In the genomic region with DNA sequence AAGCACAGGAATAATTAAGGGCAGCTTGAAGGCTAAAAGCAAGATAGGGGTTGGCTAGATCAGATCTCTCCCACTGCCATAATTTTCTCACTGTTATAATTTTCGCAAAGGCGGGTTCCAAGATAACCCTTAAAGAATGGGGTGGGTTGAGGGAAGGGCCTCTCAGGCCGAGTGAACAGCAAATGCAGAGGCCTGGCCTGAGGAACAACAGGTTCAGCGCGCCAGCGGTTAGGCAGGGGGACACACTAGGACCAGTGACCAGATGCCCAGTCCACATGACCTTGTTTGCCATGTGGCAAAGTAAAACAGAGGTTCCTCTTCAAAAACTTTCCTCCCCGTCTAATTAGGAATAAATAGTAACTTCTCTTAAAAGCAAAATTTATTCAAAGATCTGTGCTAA, we compare ENCODE assay signal across 18 cellular contexts. TPM values are rescaled to one million over a fixed set of nuclear protein-coding genes. Genes with fewer than 3 reads are reported as not detected.
DNase-seq lines count a peak whose midpoint lies in the region; ATAC-seq and TF ChIP-seq lines count a peak whose summit lies in the region.
"Had no signal": no experiment of that assay in that cellular context is flagged by ENCODE, and none has a peak within 500 bp of the region (broad histone marks: within the 10 kb centered on the region; RNA-seq: fewer than 3 reads in every experiment).

No MANE protein-coding gene starts in this region.

- no peaks in the 10 kb centered on the region for H3K27me3 Mint-ChIP-seq in activated naive CD8-positive, alpha-beta T cell
- no peaks in the 10 kb centered on the region for H3K27me3 Mint-ChIP-seq in activated naive CD8-positive, alpha-beta T cell treated with anti-CD3 and anti-CD28 coated beads for 36 hours

- peak overlapping the region; percentile 48 for H3K4me3 Mint-ChIP-seq in activated naive CD8-positive, alpha-beta T cell
- no peak overlapping the region for H3K4me3 Mint-ChIP-seq in activated naive CD8-positive, alpha-beta T cell treated with anti-CD3 and anti-CD28 coated beads for 36 hours

- H3K36me3 Mint-ChIP-seq in activated naive CD8-positive, alpha-beta T cell: no peaks in the 10 kb centered on the region
- H3K36me3 Mint-ChIP-seq in activated naive CD8-positive, alpha-beta T cell treated with anti-CD3 and anti-CD28 coated beads for 36 hours: peaks cover 16% of the 10 kb centered on the region

- peaks cover 4% of the 10 kb centered on the region for H3F3A ChIP-seq in SK-N-SH (replicated peaks; ENCODE audit: insufficient read depth)

- POLR2A ChIA-PET in SK-N-SH (lab: Yijun Ruan, JAX): no interaction called here

- H3K79me2 ChIP-seq in SK-N-SH (ENCODE audit: insufficient read depth): peaks cover 38% of the 10 kb centered on the region

- H3K9ac ChIP-seq in mesenchymal stem cell (ENCODE audit: low read length): no peak overlapping the region
- H3K9ac ChIP-seq in SK-N-SH: no peak overlapping the region

- no peaks in the 10 kb centered on the region for H3K36me3 ChIP-seq in breast epithelium
- peaks cover 9 to 12% of the 10 kb centered on the region in 2 experiments for H3K36me3 ChIP-seq in mesenchymal stem cell (ENCODE audit: control insufficient read depth in 1 of 2, insufficient read depth in 2 of 2, low read depth in 1 of 2, low read length in 2 of 2)
- peaks cover 0 to 11% (median 4%) of the 10 kb centered on the region in 4 donors for H3K36me3 ChIP-seq in transverse colon
- peaks cover 13 to 14% of the 10 kb centered on the region in 2 experiments for H3K36me3 ChIP-seq in SK-N-SH (replicated peaks in 1 of 2; ENCODE audit: control insufficient read depth in 1 of 2, insufficient read depth in 2 of 2, low read length in 1 of 2)
- H3K36me3 ChIP-seq: ovary had no signal

- TF ChIP-seq CTCF in breast epithelium (IDR thresholded peaks at IDR 0.05) (no peak), transverse colon (IDR thresholded peaks at IDR 0.05) (no peak), SK-N-SH (IDR thresholded peaks at IDR 0.05) (no peak)

- no peak overlapping the region for H3K4me3 ChIP-seq in breast epithelium
- H3K4me3 ChIP-seq in mesenchymal stem cell (ENCODE audit: insufficient read depth in 1 of 2, low read depth in 1 of 2, low read length in 2 of 2): no peak overlapping the region
- no peak overlapping the region for H3K4me3 ChIP-seq in transverse colon
- no peak overlapping the region for H3K4me3 ChIP-seq in SK-N-SH (ENCODE audit: low read depth in 2 of 2, low read length in 1 of 2)
- H3K4me3 ChIP-seq: ovary, upper lobe of right lung had no signal

- H3K18ac ChIP-seq in mesenchymal stem cell (ENCODE audit: low read depth in 1 of 2, low read length in 2 of 2): no peak overlapping the region

- no peak overlapping the region for H3K14ac ChIP-seq in mesenchymal stem cell (ENCODE audit: low read length in 2 of 2)

- DNase-seq in activated naive CD8-positive, alpha-beta T cell treated with anti-CD3 and anti-CD28 coated beads for 36 hours: no peak
- DNase-seq in breast epithelium (ENCODE audit: low spot score in 2 of 2): no peak
- DNase-seq in mesenchymal stem cell: no peak
- no peak for DNase-seq in transverse colon
- no peak for DNase-seq in activated gamma-delta T cell treated with Interleukin-2 at 50 U/mL for 16 hours
- no peak for DNase-seq in SK-N-SH
- DNase-seq: activated CD4-positive, alpha-beta T cell treated with anti-CD3 and anti-CD28 coated beads, Interleukin-2, amount 10 ng/mL, durations not matched to agents 24 days and 14 days; activated T-cell treated with anti-CD3 and anti-CD28 coated beads, Interleukin-2, amount 50 U/mL, for 1 hour; CD4-positive, alpha-beta memory T cell; cerebellar nuclear complex; gastrocnemius medialis; NCI-H1417 treated with DMSO at 0.1 percent for 48 hours; NK-92 treated with Interleukin-12 subunit alpha and Interleukin-12 subunit beta, amount 100 ng/mL, for 24 hours; ovary; SHP77; upper lobe of right lung had no signal

- H4K91ac ChIP-seq in mesenchymal stem cell (ENCODE audit: low read length): peak overlapping the region; percentile 54

- no peaks in the 10 kb centered on the region for H3K9me3 ChIP-seq in breast epithelium
- no peaks in the 10 kb centered on the region for H3K9me3 ChIP-seq in mesenchymal stem cell (ENCODE audit: control insufficient read depth, low read length)
- no peaks in the 10 kb centered on the region for H3K9me3 ChIP-seq in transverse colon
- no peaks in the 10 kb centered on the region for H3K9me3 ChIP-seq in SK-N-SH
- H3K9me3 ChIP-seq: gastrocnemius medialis, ovary, upper lobe of right lung had no signal

- H2BK120ac ChIP-seq in mesenchymal stem cell (ENCODE audit: low read depth, low read length): no peak overlapping the region

- TF ChIP-seq RAD21 in SK-N-SH (IDR thresholded peaks at IDR 0.05; ENCODE audit: low read length): no peak

- H2AFZ ChIP-seq in mesenchymal stem cell (ENCODE audit: low read depth, low read length) (no peak overlapping the region), SK-N-SH (ENCODE audit: low read depth) (no peak overlapping the region)

- no peak overlapping the region for H3K4ac ChIP-seq in mesenchymal stem cell (ENCODE audit: low read depth in 1 of 2, low read length in 2 of 2)

- no peaks in the 10 kb centered on the region for H3K9me2 ChIP-seq in SK-N-SH

- CTCF ChIA-PET in SK-N-SH (lab: Yijun Ruan, JAX): interaction anchor here (1.7 to 3.0 kb wide), 6 partner anchors 9 to 260 kb away, joined by 3 to 28 read pairs (median 10); no protein-coding TSS in a partner anchor

- peaks cover 5% of the 10 kb centered on the region for H3K79me1 ChIP-seq in mesenchymal stem cell (replicated peaks; ENCODE audit: low read length, poor library complexity, severe bottlenecking)

- TF ChIP-seq POLR2A in breast epithelium (IDR thresholded peaks at IDR 0.05): no peak
- TF ChIP-seq POLR2A in transverse colon (IDR thresholded peaks at IDR 0.05): no peak

- intact Hi-C loops in breast epithelium (cut with DNase I; ENCODE audit: low total_unique reads) (no loop called here), transverse colon (cut with DNase I; ENCODE audit: low total_unique reads) (loop anchor here (5.0 kb wide), 1 partner anchor 257 kb away; no protein-coding TSS in a partner anchor)

- peaks cover 11% of the 10 kb centered on the region for H4K20me1 ChIP-seq in SK-N-SH (ENCODE audit: insufficient read depth)

- H3K4me1 ChIP-seq in breast epithelium: peaks cover 0 to 11% of the 10 kb centered on the region in 2 donors
- peaks cover 10% of the 10 kb centered on the region for H3K4me1 ChIP-seq in mesenchymal stem cell (ENCODE audit: control insufficient read depth, insufficient read depth, low read depth, low read length)
- H3K4me1 ChIP-seq in transverse colon: peaks cover 6 to 37% (median 17%) of the 10 kb centered on the region in 4 donors
- peaks cover 6 to 8% of the 10 kb centered on the region in 2 experiments; a peak in 2 of 4 replicates for H3K4me1 ChIP-seq in SK-N-SH (ENCODE audit: control insufficient read depth in 1 of 2, insufficient read depth in 2 of 2, low read depth in 1 of 2, low read length in 1 of 2)

- no peak overlapping the region for H4K8ac ChIP-seq in mesenchymal stem cell (ENCODE audit: low read length)

- H2BK5ac ChIP-seq in mesenchymal stem cell (ENCODE audit: low read depth, low read length, poor library complexity, severe bottlenecking): no peak overlapping the region

- no peak overlapping the region for H3K4me2 ChIP-seq in mesenchymal stem cell (ENCODE audit: low read length, poor library complexity, severe bottlenecking)
- H3K4me2 ChIP-seq in SK-N-SH: no peak overlapping the region

- no peak overlapping the region for H2BK15ac ChIP-seq in mesenchymal stem cell (ENCODE audit: low read depth, poor library complexity, severe bottlenecking)

- H3K27ac ChIP-seq in breast epithelium (peak overlapping the region; percentile 64 to 90), mesenchymal stem cell (ENCODE audit: low read length, poor library complexity, severe bottlenecking) (no peak overlapping the region), transverse colon (peak overlapping the region; percentile 91 to 98 (median 94)), SK-N-SH (ENCODE audit: low read depth in 2 of 2, low read length in 1 of 2) (no peak overlapping the region)
- H3K27ac ChIP-seq: ovary had no signal

- no peak overlapping the region for H2BK12ac ChIP-seq in mesenchymal stem cell (ENCODE audit: low read length in 2 of 2)

- no peak overlapping the region for H2AK5ac ChIP-seq in mesenchymal stem cell (ENCODE audit: low read length, severe bottlenecking)

- no peaks in the 10 kb centered on the region for H3K9me3 Mint-ChIP-seq in activated naive CD8-positive, alpha-beta T cell (ENCODE audit: low read depth)
- H3K9me3 Mint-ChIP-seq in activated naive CD8-positive, alpha-beta T cell treated with anti-CD3 and anti-CD28 coated beads for 36 hours: peaks cover 9% of the 10 kb centered on the region
- H3K9me3 Mint-ChIP-seq: activated CD4-positive, alpha-beta T cell treated with anti-CD3 and anti-CD28 coated beads, Interleukin-2, amount 10 ng/mL, durations not matched to agents 24 days and 14 days had no signal

- peaks cover 28% of the 10 kb centered on the region for H3K4me1 Mint-ChIP-seq in activated naive CD8-positive, alpha-beta T cell (ENCODE audit: low read depth)
- H3K4me1 Mint-ChIP-seq in activated naive CD8-positive, alpha-beta T cell treated with anti-CD3 and anti-CD28 coated beads for 36 hours: peaks cover 20% of the 10 kb centered on the region

- ATAC-seq in GM21381 (IDR thresholded peaks at IDR 0.05; ENCODE audit: unreplicated experiment): no peak
- ATAC-seq: gastrocnemius medialis, upper lobe of right lung had no signal

- 100% methylated on average over 6 of the region's 7 CpGs for WGBS in mesenchymal stem cell
- WGBS in transverse colon (ENCODE audit: low coverage in 1 of 2), 2 donors: 92 to 98% methylated on average over 7 of the region's 7 CpGs
- WGBS in SK-N-SH (ENCODE audit: low lambda C conversion rate): 96% methylated on average over 7 of the region's 7 CpGs

- no peak overlapping the region for H3K23ac ChIP-seq in mesenchymal stem cell (ENCODE audit: low read length in 2 of 2)

- H3K27ac Mint-ChIP-seq in activated naive CD8-positive, alpha-beta T cell: no peak overlapping the region
- H3K27ac Mint-ChIP-seq in activated naive CD8-positive, alpha-beta T cell treated with anti-CD3 and anti-CD28 coated beads for 36 hours: no peak overlapping the region

- no peaks in the 10 kb centered on the region for H3K27me3 ChIP-seq in breast epithelium
- H3K27me3 ChIP-seq in mesenchymal stem cell (ENCODE audit: control insufficient read depth in 1 of 2, insufficient read depth in 1 of 2, low read length in 2 of 2): no peaks in the 10 kb centered on the region
- H3K27me3 ChIP-seq in transverse colon: no peaks in the 10 kb centered on the region
- H3K27me3 ChIP-seq in SK-N-SH (ENCODE audit: insufficient read depth): no peaks in the 10 kb centered on the region
- H3K27me3 ChIP-seq: gastrocnemius medialis, ovary, upper lobe of right lung had no signal

- TF ChIP-seq EP300 in transverse colon (IDR thresholded peaks at IDR 0.05; ENCODE audit: low read depth) (no peak), SK-N-SH (IDR thresholded peaks at IDR 0.05; ENCODE audit: borderline replicate concordance in 1 of 2, low read depth in 1 of 2, low read length in 1 of 2) (no peak)

- in situ Hi-C loops in transverse colon (cut with MboI; ENCODE audit: low pct_ligation_motif_present in 1 of 4, low pct_unique_long_range_greater_than_20kb in 1 of 4, low sequenced_read_pairs in 3 of 4): no loop called here

RNA-seq across cellular contexts. Expression of a gene that starts 1.2 kb away (rescaled TPM):
- 10 to 100 TPM; 62.3 to 69.6 TPM for total RNA-seq in activated naive CD8-positive, alpha-beta T cell treated with anti-CD3 and anti-CD28 coated beads for 36 hours
- total RNA-seq in breast epithelium (10 to 100 TPM; 44.9 to 58.7 (median 54.7) TPM), transverse colon (10 to 100 TPM in 3 of 4 donors, 1 to 10 TPM in 1; 6.7 to 55.3 (median 49.2) TPM)
- 34.7 TPM for polyA plus RNA-seq in mesenchymal stem cell (2013, experiment 1 of 2)
- 37.0 TPM for polyA plus RNA-seq in mesenchymal stem cell (2013, experiment 2 of 2)
- polyA plus RNA-seq in SK-N-SH (2012; rRNA removed): 25.1 and 27.4 TPM in 2 replicates
- polyA plus RNA-seq in SK-N-SH (2012; cell fraction: cytosol; rRNA removed): 35.8 and 43.2 TPM in 2 replicates
- 7.1 and 10.2 TPM in 2 replicates for polyA plus RNA-seq in SK-N-SH (2012; cell fraction: nucleus; rRNA removed)

RNA-seq across cellular contexts. Expression of a gene that starts 4.5 kb away (rescaled TPM):
- 10 to 100 TPM; 15.4 to 16.9 TPM for total RNA-seq in activated naive CD8-positive, alpha-beta T cell treated with anti-CD3 and anti-CD28 coated beads for 36 hours
- 10 to 100 TPM; 38.7 to 83.0 (median 45.2) TPM for total RNA-seq in breast epithelium
- polyA plus RNA-seq in mesenchymal stem cell (2013, experiment 1 of 2): 60.3 TPM
- polyA plus RNA-seq in mesenchymal stem cell (2013, experiment 2 of 2): 67.7 TPM
- total RNA-seq in transverse colon: 10 to 100 TPM in 3 of 4 donors, 1 to 10 TPM in 1; 9.8 to 33.3 (median 15.1) TPM
- 44.5 and 55.6 TPM in 2 replicates for polyA plus RNA-seq in SK-N-SH (2012; rRNA removed)
- 54.4 and 58.8 TPM in 2 replicates for polyA plus RNA-seq in SK-N-SH (2012; cell fraction: cytosol; rRNA removed)
- polyA plus RNA-seq in SK-N-SH (2012; cell fraction: nucleus; rRNA removed): 14.5 and 34.8 TPM in 2 replicates

Comparison
In these comparisons a context has a peak if more than half of its experiments do, and no peak if none do; other contexts are left out.
1. H3K27ac ChIP-seq: peak in breast epithelium (2 of 2) and transverse colon (4 of 4); none in mesenchymal stem cell (single experiment) and SK-N-SH (0 of 2).